In genomic region chr21:41899431-41900202, GRCh38 we compare ENCODE assay signal across 15 cellular contexts. TPM values are rescaled to one million over a fixed set of nuclear protein-coding genes. Genes with fewer than 3 reads are reported as not detected.
DNase-seq lines count a peak whose midpoint lies in the region; ATAC-seq lines count a peak whose summit lies in the region.
"Had no signal": no experiment of that assay in that cellular context is flagged by ENCODE, and none has a peak within 500 bp of the region (broad histone marks: within the 10 kb centered on the region; RNA-seq: fewer than 3 reads in every experiment).

No MANE protein-coding gene starts in this region.

- intact Hi-C loops in CD4-positive, alpha-beta memory T cell (cut with micrococcal nuclease): loop anchor here (10.0 kb wide), 1 partner anchor 85 kb away; no protein-coding TSS in a partner anchor
- intact Hi-C loops in right cardiac atrium (cut with DNase I): loop anchor here in 1 of 4 donors (10.0 kb wide), 1 partner anchor 215 kb away; no protein-coding TSS in a partner anchor

- CTCF ChIA-PET in CD4-positive, alpha-beta memory T cell (lab: Charles Lee; ENCODE audit: partially characterized antibody): interaction anchor here (1.1 to 1.3 kb wide), 2 partner anchors 83 to 970 kb away, joined by 3 read pairs; no protein-coding TSS in a partner anchor
- CTCF ChIA-PET in activated naive CD4-positive, alpha-beta T cell treated with anti-CD3 and anti-CD28 coated beads, Interleukin-2, amount 10 ng/mL, durations not matched to agents 7 days and 5 days (lab: Charles Lee): interaction anchor here (1.6 kb wide), 1 partner anchor 22 kb away, joined by 4 read pairs; no protein-coding TSS in a partner anchor

- H3K4me3 ChIP-seq in CD4-positive, alpha-beta memory T cell (ENCODE audit: low read length in 2 of 2): no peak overlapping the region
- no peak overlapping the region for H3K4me3 ChIP-seq in right cardiac atrium (ENCODE audit: low read length)
- H3K4me3 ChIP-seq: spleen, tibial nerve had no signal

- ATAC-seq in T-helper 17 cell: peak; percentile 54
- ATAC-seq in right cardiac atrium: no peak
- ATAC-seq in HG02938 (IDR thresholded peaks at IDR 0.05; ENCODE audit: unreplicated experiment): no peak

- no peaks in the 10 kb centered on the region for H3K27me3 Mint-ChIP-seq in CD4-positive, alpha-beta memory T cell
- H3K27me3 Mint-ChIP-seq in T-helper 17 cell: no peaks in the 10 kb centered on the region
- no peaks in the 10 kb centered on the region for H3K27me3 Mint-ChIP-seq in activated naive CD4-positive, alpha-beta T cell treated with anti-CD3 and anti-CD28 coated beads, Interleukin-2, amount 10 ng/mL, durations not matched to agents 7 days and 5 days

- no peaks in the 10 kb centered on the region for H3K36me3 ChIP-seq in CD4-positive, alpha-beta memory T cell (ENCODE audit: insufficient read depth, low read length)
- H3K36me3 ChIP-seq: BE2C, neutrophil had no signal

- peaks cover 15 to 32% (median 19%) of the 10 kb centered on the region in 4 donors for H3K4me1 Mint-ChIP-seq in CD4-positive, alpha-beta memory T cell
- H3K4me1 Mint-ChIP-seq in T-helper 17 cell: peaks cover 26% of the 10 kb centered on the region
- peaks cover 43% of the 10 kb centered on the region for H3K4me1 Mint-ChIP-seq in activated naive CD4-positive, alpha-beta T cell treated with anti-CD3 and anti-CD28 coated beads, Interleukin-2, amount 10 ng/mL, durations not matched to agents 7 days and 5 days

- peaks cover 11 to 30% of the 10 kb centered on the region in 2 donors for H3K36me3 Mint-ChIP-seq in CD4-positive, alpha-beta memory T cell
- H3K36me3 Mint-ChIP-seq in T-helper 17 cell (ENCODE audit: low read depth): peaks cover 5% of the 10 kb centered on the region
- peaks cover 11% of the 10 kb centered on the region for H3K36me3 Mint-ChIP-seq in activated naive CD4-positive, alpha-beta T cell treated with anti-CD3 and anti-CD28 coated beads, Interleukin-2, amount 10 ng/mL, durations not matched to agents 7 days and 5 days

- no peaks in the 10 kb centered on the region for H3K27me3 ChIP-seq in CD4-positive, alpha-beta memory T cell (ENCODE audit: insufficient read depth, low read length)
- no peaks in the 10 kb centered on the region for H3K27me3 ChIP-seq in right cardiac atrium (ENCODE audit: control insufficient read depth, insufficient read depth)
- H3K27me3 ChIP-seq: BE2C, spleen, tibial nerve had no signal

- peak overlapping the region in 5 of 7 donors; percentile 18 to 72 (median 52) for H3K27ac Mint-ChIP-seq in CD4-positive, alpha-beta memory T cell
- peak overlapping the region; percentile 80 for H3K27ac Mint-ChIP-seq in T-helper 17 cell
- H3K27ac Mint-ChIP-seq in activated naive CD4-positive, alpha-beta T cell treated with anti-CD3 and anti-CD28 coated beads, Interleukin-2, amount 10 ng/mL, durations not matched to agents 7 days and 5 days: peak overlapping the region; percentile 77
- H3K27ac Mint-ChIP-seq: dendritic cell treated with granulocyte-macrophage colony-stimulating factor and Interleukin-4, amounts not matched to agents 40 ng/mL and 50 ng/mL, for 4 days had no signal

- DNase-seq in CD4-positive, alpha-beta memory T cell: peak in 1 of 5 donors; percentile 9
- no peak for DNase-seq in T-helper 17 cell
- DNase-seq in activated naive CD4-positive, alpha-beta T cell treated with anti-CD3 and anti-CD28 coated beads, Interleukin-2, amount 10 ng/mL, durations not matched to agents 7 days and 5 days: peak; percentile 44
- DNase-seq in stimulated activated CD4-positive, alpha-beta T cell treated with anti-CD3 and anti-CD28 coated beads, Interleukin-2, amount 100 ng/mL, for 24 hours: peak; percentile 52 to 70
- DNase-seq in NCI-H2081 treated with DMSO at 0.1 percent for 48 hours (lab: John Stamatoyannopoulos, UW): no peak
- no peak for DNase-seq in right cardiac atrium
- no peak for DNase-seq in HCEC 1CT
- DNase-seq: BE2C, foreskin fibroblast, NCI-H2171 treated with DMSO at 0.1 percent for 48 hours, spleen had no signal

- 85% methylated on average over 25 of the region's 25 CpGs for WGBS in right cardiac atrium

- H3K4me3 Mint-ChIP-seq in CD4-positive, alpha-beta memory T cell: peak overlapping the region in 6 of 8 donors; percentile 5 to 62 (median 56)
- peak overlapping the region; percentile 68 for H3K4me3 Mint-ChIP-seq in T-helper 17 cell
- no peak overlapping the region for H3K4me3 Mint-ChIP-seq in activated naive CD4-positive, alpha-beta T cell treated with anti-CD3 and anti-CD28 coated beads, Interleukin-2, amount 10 ng/mL, durations not matched to agents 7 days and 5 days
- H3K4me3 Mint-ChIP-seq: dendritic cell treated with granulocyte-macrophage colony-stimulating factor and Interleukin-4, amounts not matched to agents 40 ng/mL and 50 ng/mL, for 4 days had no signal

- peaks cover 18% of the 10 kb centered on the region for H3K4me1 ChIP-seq in CD4-positive, alpha-beta memory T cell (ENCODE audit: insufficient read depth, low read length)
- no peaks in the 10 kb centered on the region for H3K4me1 ChIP-seq in right cardiac atrium (ENCODE audit: control insufficient read depth, insufficient read depth, low read length)
- H3K4me1 ChIP-seq: BE2C had no signal

- no peaks in the 10 kb centered on the region for H3K9me3 ChIP-seq in CD4-positive, alpha-beta memory T cell (ENCODE audit: control insufficient read depth in 1 of 2, low read length in 2 of 2)
- H3K9me3 ChIP-seq in T-helper 17 cell (ENCODE audit: control insufficient read depth, low read length, poor library complexity, severe bottlenecking): no peaks in the 10 kb centered on the region
- H3K9me3 ChIP-seq in right cardiac atrium (ENCODE audit: control insufficient read depth, low read length): no peaks in the 10 kb centered on the region
- H3K9me3 ChIP-seq: BE2C, neutrophil, spleen, tibial nerve had no signal

- H3K9me3 Mint-ChIP-seq in CD4-positive, alpha-beta memory T cell: no peaks in the 10 kb centered on the region
- no peaks in the 10 kb centered on the region for H3K9me3 Mint-ChIP-seq in activated naive CD4-positive, alpha-beta T cell treated with anti-CD3 and anti-CD28 coated beads, Interleukin-2, amount 10 ng/mL, durations not matched to agents 7 days and 5 days
- H3K9me3 Mint-ChIP-seq: dendritic cell treated with granulocyte-macrophage colony-stimulating factor and Interleukin-4, amounts not matched to agents 40 ng/mL and 50 ng/mL, for 4 days had no signal

- POLR2A ChIA-PET in CD4-positive, alpha-beta memory T cell (lab: Charles Lee; ENCODE audit: partially characterized antibody): interaction anchor here (1.2 kb wide), 1 partner anchor 22 kb away, joined by 5 read pairs; no protein-coding TSS in a partner anchor

- no peak overlapping the region for H3K27ac ChIP-seq in CD4-positive, alpha-beta memory T cell (ENCODE audit: low read depth, low read length)
- no peak overlapping the region for H3K27ac ChIP-seq in right cardiac atrium (ENCODE audit: low read length)
- H3K27ac ChIP-seq: neutrophil, tibial nerve had no signal

RNA-seq across cellular contexts. Expression of gene PRDM15, which starts 20.5 kb away (rescaled TPM):
- 10 to 100 TPM; 14.2 to 14.3 TPM for total RNA-seq in CD4-positive, alpha-beta memory T cell
- polyA plus RNA-seq in CD4-positive, alpha-beta memory T cell: 1 to 10 TPM in 1 of 2 donors, under 1 TPM in 1; 0.50 to 3.3 TPM
- total RNA-seq in T-helper 17 cell (10 to 100 TPM; 11.0 to 13.4 TPM), right cardiac atrium (1 to 10 TPM; 3.1 to 6.0 (median 4.0) TPM)
- 2.1 TPM for polyA plus RNA-seq in right cardiac atrium

RNA-seq across cellular contexts. Expression of gene C2CD2, which starts 54.2 kb away (rescaled TPM):
- total RNA-seq in CD4-positive, alpha-beta memory T cell: 10 to 100 TPM; 10.5 to 11.0 TPM
- 1 to 10 TPM; 1.9 to 3.5 TPM for polyA plus RNA-seq in CD4-positive, alpha-beta memory T cell
- total RNA-seq in T-helper 17 cell: 1 to 10 TPM; 3.7 to 6.0 TPM
- 10 to 100 TPM in 1 of 4 donors, 1 to 10 TPM in 3; 8.0 to 10.0 (median 8.4) TPM for total RNA-seq in right cardiac atrium
- 6.2 TPM for polyA plus RNA-seq in right cardiac atrium

Comparison
In these comparisons a context has a peak if more than half of its experiments do, and no peak if none do; other contexts are left out.
1. DNase-seq: peak in activated naive CD4-positive, alpha-beta T cell treated with anti-CD3 and anti-CD28 coated beads, Interleukin-2, amount 10 ng/mL, durations not matched to agents 7 days and 5 days (single experiment) and stimulated activated CD4-positive, alpha-beta T cell treated with anti-CD3 and anti-CD28 coated beads, Interleukin-2, amount 100 ng/mL, for 24 hours (2 of 2); none in T-helper 17 cell (0 of 3), NCI-H2081 treated with DMSO at 0.1 percent for 48 hours (single experiment), right cardiac atrium (0 of 3) and HCEC 1CT (single experiment).
2. Peak in every context shown above with its lines, with median percentiles within 50 percentile points of each other: H3K27ac Mint-ChIP-seq.